Comparison of ENCODE assay signal across 1 cellular context in the genomic region with DNA sequence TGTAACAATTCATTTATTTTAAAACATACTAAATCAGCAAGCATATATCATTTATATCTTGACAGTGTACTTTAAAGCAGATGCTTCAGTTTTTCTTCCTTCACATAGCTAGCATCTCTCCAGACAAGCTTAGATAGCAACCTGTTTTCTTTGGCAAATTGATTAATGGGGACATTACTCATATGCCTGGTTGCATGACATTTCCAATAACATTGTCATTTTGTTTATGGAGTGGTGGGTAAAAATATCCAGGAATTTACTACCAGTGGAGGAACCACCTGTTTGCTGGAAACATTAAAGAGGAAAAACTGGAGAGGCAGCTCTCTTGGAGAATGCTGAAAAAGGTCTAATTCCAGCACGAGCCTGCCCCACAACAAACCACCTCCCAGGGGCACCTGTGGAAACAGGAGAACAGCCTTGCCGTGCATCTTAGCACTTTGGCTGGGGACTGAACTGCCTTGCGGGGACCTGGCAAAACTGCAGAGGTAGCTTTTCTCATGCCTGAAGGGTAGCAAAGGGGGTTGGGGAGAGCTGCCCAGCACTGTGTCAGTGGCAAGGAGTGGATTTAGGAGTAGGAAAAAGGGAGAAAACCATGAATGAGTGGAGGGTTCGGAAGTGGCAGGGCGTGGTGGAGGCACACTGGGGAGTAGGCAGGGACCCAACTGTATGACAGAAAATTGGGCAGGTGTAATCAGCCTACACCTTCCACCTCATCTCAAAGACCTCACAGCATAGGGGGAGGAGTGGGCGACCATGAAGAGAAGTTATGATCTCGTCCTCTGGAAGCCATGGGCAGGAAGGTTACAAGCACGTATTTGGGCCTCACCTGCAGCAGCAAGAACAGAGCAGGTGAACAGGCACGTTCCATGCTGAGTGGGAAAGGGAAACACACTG.
A peak's percentile ranks its signal among the peaks of the same experiment; 100 is the strongest.
TF ChIP-seq lines count a peak whose summit lies in the region.

No MANE protein-coding gene starts in this region.

TF ChIP-seq in SK-N-SH, 30 proteins besides CTCF, POLR2A, EP300 and RAD21:
- TF ChIP-seq NFIC (IDR thresholded peaks at IDR 0.05; ENCODE audit: borderline replicate concordance) (no peak), FOXM1 (IDR thresholded peaks at IDR 0.05; ENCODE audit: low read depth) (no peak), SMC3 (IDR thresholded peaks at IDR 0.05; ENCODE audit: low read depth, low read length) (no peak), CHD2 (IDR thresholded peaks at IDR 0.05; ENCODE audit: low read length, partially characterized antibody) (no peak), RXRA (IDR thresholded peaks at IDR 0.05; ENCODE audit: borderline replicate concordance, low read depth) (no peak), ELF1 (IDR thresholded peaks at IDR 0.05) (no peak), RCOR1 (IDR thresholded peaks at IDR 0.05; ENCODE audit: low read length) (0 out of 2 replicates have a peak, but pooled peaks have one; percentile 30), TCF12 (IDR thresholded peaks at IDR 0.05) (peak; percentile 15; the same call in 1 of the 2 replicates), JUND (IDR thresholded peaks at IDR 0.05) (no peak), NRF1 (IDR thresholded peaks at IDR 0.05; ENCODE audit: low read depth, low read length) (no peak), MXI1 (IDR thresholded peaks at IDR 0.05; ENCODE audit: low read depth, low read length) (no peak), GABPA (IDR thresholded peaks at IDR 0.05; ENCODE audit: low read depth) (no peak), SIN3A (IDR thresholded peaks at IDR 0.05; ENCODE audit: borderline replicate concordance, low read depth, low read length) (no peak), GATA2 (CRISPR knock-in tag; IDR thresholded peaks at IDR 0.05) (no peak), TEAD4 (IDR thresholded peaks at IDR 0.05; ENCODE audit: borderline replicate concordance, insufficient read depth) (no peak), RFX5 (IDR thresholded peaks at IDR 0.05; ENCODE audit: low read length) (no peak), YY1 (IDR thresholded peaks at IDR 0.05; ENCODE audit: low read depth) (no peak), MAX (IDR thresholded peaks at IDR 0.05; ENCODE audit: low read depth) (no peak)
